In the genomic region with DNA sequence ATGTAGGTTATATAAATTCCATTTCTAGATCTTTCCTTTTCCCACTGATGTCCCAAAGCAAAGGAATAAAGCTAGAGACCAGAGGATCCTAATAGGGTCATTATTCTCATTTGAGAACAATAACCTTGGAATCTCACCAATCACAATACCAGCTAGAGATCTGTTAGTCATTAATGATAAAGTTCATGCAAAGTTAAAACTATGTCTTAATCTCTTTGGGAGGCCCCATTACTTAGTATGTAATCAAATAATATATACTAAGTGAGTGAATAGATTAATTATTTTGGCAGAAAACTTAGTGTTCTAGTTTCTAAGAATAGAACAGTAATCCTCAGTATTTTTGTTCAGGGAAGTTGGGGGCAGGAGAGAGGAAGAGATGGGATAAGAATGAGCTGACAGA, we compare ENCODE assay signal across 1 cellular context.
TF ChIP-seq lines count a peak whose summit lies in the region.

No MANE protein-coding gene starts in this region.

TF ChIP-seq in SK-N-SH treated with all-trans-retinoic acid at 6 μM for 48 hours, 23 proteins besides CTCF, POLR2A, EP300 and RAD21 (continued from another document):
- TF ChIP-seq, protein P1, sequence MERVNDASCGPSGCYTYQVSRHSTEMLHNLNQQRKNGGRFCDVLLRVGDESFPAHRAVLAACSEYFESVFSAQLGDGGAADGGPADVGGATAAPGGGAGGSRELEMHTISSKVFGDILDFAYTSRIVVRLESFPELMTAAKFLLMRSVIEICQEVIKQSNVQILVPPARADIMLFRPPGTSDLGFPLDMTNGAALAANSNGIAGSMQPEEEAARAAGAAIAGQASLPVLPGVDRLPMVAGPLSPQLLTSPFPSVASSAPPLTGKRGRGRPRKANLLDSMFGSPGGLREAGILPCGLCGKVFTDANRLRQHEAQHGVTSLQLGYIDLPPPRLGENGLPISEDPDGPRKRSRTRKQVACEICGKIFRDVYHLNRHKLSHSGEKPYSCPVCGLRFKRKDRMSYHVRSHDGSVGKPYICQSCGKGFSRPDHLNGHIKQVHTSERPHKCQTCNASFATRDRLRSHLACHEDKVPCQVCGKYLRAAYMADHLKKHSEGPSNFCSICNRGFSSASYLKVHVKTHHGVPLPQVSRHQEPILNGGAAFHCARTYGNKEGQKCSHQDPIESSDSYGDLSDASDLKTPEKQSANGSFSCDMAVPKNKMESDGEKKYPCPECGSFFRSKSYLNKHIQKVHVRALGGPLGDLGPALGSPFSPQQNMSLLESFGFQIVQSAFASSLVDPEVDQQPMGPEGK (CRISPR knock-in tag; IDR thresholded peaks at IDR 0.05; ENCODE audit: borderline replicate concordance) = no peak
- TF ChIP-seq ZFP3 (CRISPR knock-in tag; IDR thresholded peaks at IDR 0.05) (peak; percentile 46; the same call in 1 of the 2 replicates), ZNF70 (CRISPR knock-in tag; IDR thresholded peaks at IDR 0.05) (no peak), POU6F1 (CRISPR knock-in tag; IDR thresholded peaks at IDR 0.05; ENCODE audit: borderline replicate concordance, low read depth) (no peak; the same call in 1 of the 2 replicates), RARB (CRISPR knock-in tag; IDR thresholded peaks at IDR 0.05) (no peak), BACH2 (CRISPR knock-in tag; IDR thresholded peaks at IDR 0.05; ENCODE audit: borderline replicate concordance) (no peak), ZNF565 (CRISPR knock-in tag; conservative IDR thresholded peaks at IDR 0.05; ENCODE audit: low read depth) (no peak), ARNTL (CRISPR knock-in tag; IDR thresholded peaks at IDR 0.05; ENCODE audit: borderline replicate concordance, low read depth) (no peak), ZNF8 (CRISPR knock-in tag; IDR thresholded peaks at IDR 0.05) (no peak), ESRRG (CRISPR knock-in tag; IDR thresholded peaks at IDR 0.05) (no peak), CSRNP3 (CRISPR knock-in tag; IDR thresholded peaks at IDR 0.05) (0 out of 2 replicates have a peak, but pooled peaks have one; percentile 48), TOX (CRISPR knock-in tag; IDR thresholded peaks at IDR 0.05; ENCODE audit: borderline replicate concordance) (no peak), OSR1 (CRISPR knock-in tag; IDR thresholded peaks at IDR 0.05) (no peak), ZFP30 (CRISPR knock-in tag; IDR thresholded peaks at IDR 0.05) (no peak), SNAI2 (CRISPR knock-in tag; IDR thresholded peaks at IDR 0.05) (peak; percentile 63; the same call in 1 of the 2 replicates), ISL1 (CRISPR knock-in tag; IDR thresholded peaks at IDR 0.05) (peak; percentile 97)
- TF ChIP-seq, protein P2, sequence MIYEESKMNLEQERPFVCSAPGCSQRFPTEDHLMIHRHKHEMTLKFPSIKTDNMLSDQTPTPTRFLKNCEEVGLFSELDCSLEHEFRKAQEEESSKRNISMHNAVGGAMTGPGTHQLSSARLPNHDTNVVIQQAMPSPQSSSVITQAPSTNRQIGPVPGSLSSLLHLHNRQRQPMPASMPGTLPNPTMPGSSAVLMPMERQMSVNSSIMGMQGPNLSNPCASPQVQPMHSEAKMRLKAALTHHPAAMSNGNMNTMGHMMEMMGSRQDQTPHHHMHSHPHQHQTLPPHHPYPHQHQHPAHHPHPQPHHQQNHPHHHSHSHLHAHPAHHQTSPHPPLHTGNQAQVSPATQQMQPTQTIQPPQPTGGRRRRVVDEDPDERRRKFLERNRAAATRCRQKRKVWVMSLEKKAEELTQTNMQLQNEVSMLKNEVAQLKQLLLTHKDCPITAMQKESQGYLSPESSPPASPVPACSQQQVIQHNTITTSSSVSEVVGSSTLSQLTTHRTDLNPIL (CRISPR knock-in tag; IDR thresholded peaks at IDR 0.05; ENCODE audit: low read depth) = peak; percentile 63
